1 cellular context compared by ENCODE assay signal in genomic region chr9:131840220-131840619, GRCh38.
TF ChIP-seq lines count a peak whose summit lies in the region.

No MANE protein-coding gene starts in this region.

TF ChIP-seq in GM23338, 12 proteins besides CTCF, POLR2A, EP300 and RAD21 (continued from another document):
- TF ChIP-seq ZNF462 (CRISPR knock-in tag; IDR thresholded peaks at IDR 0.05) (no peak), ETS1 (IDR thresholded peaks at IDR 0.05) (no peak), REST (IDR thresholded peaks at IDR 0.05; ENCODE audit: unreplicated experiment) (no peak), STAT1 (IDR thresholded peaks at IDR 0.05; ENCODE audit: unreplicated experiment) (no peak), NANOG (IDR thresholded peaks at IDR 0.05; ENCODE audit: borderline replicate concordance) (no peak), CREB1 (CRISPR knock-in tag; IDR thresholded peaks at IDR 0.05; ENCODE audit: low read depth) (no peak), ZNF331 (CRISPR knock-in tag; IDR thresholded peaks at IDR 0.05; ENCODE audit: low read depth) (no peak), POLR2AphosphoS5 (IDR thresholded peaks at IDR 0.05; ENCODE audit: low read depth) (no peak)
